Comparison of ENCODE assay signal across 9 cellular contexts in genomic region chr10:71621783-71622526, GRCh38.
DNase-seq lines count a peak whose midpoint lies in the region; ATAC-seq and TF ChIP-seq lines count a peak whose summit lies in the region.
"Had no signal": no experiment of that assay in that cellular context is flagged by ENCODE, and none has a peak within 500 bp of the region (broad histone marks: within the 10 kb centered on the region; RNA-seq: fewer than 3 reads in every experiment).

No MANE protein-coding gene starts in this region.

- peak; percentile 19 to 26 for DNase-seq in cardiac fibroblast (ENCODE audit: low read depth in 2 of 2)
- DNase-seq in kidney tubule cell (ENCODE audit: low spot score), result peak; percentile 68
- DNase-seq in tibial artery, result peak; percentile 35 to 79
- DNase-seq in posterior vena cava (ENCODE audit: low spot score), result no peak
- DNase-seq: effector CD8-positive, alpha-beta T cell had no signal

- 2% methylated on average over 11 of the region's 11 CpGs for WGBS in HUES64

- intact Hi-C loops in tibial artery (cut with DNase I; ENCODE audit: low total_unique reads) (no loop called here), posterior vena cava (cut with DNase I) (no loop called here)

- H3K36me3 ChIP-seq in HUES64 (ENCODE audit: insufficient read depth, low read length) (no peaks in the 10 kb centered on the region; the same call in 1 of the 2 replicates), tibial artery (no peaks in the 10 kb centered on the region)

- H3K4me1 ChIP-seq in HUES64 (ENCODE audit: insufficient read depth, low read length) (peaks cover 35% of the 10 kb centered on the region), tibial artery (peaks cover 0 to 30% (median 20%) of the 10 kb centered on the region in 4 donors)

- H3K9me3 ChIP-seq in HUES64 (ENCODE audit: insufficient read depth, low read depth, low read length), result no peaks in the 10 kb centered on the region
- H3K9me3 ChIP-seq in tibial artery, result no peaks in the 10 kb centered on the region

- no peak for TF ChIP-seq CTCF in cardiac fibroblast (IDR thresholded peaks at IDR 0.05; ENCODE audit: low read depth, low read length)
- TF ChIP-seq CTCF in tibial artery (IDR thresholded peaks at IDR 0.05), result no peak

- no peak for ATAC-seq in HG03442 (IDR thresholded peaks at IDR 0.05; ENCODE audit: unreplicated experiment)
- ATAC-seq in HG03457 (IDR thresholded peaks at IDR 0.05; ENCODE audit: unreplicated experiment), result no peak
- ATAC-seq in GM21447 (IDR thresholded peaks at IDR 0.05; ENCODE audit: unreplicated experiment), result no peak

- H3K27me3 ChIP-seq in HUES64 (ENCODE audit: insufficient read depth, low read length) (no peaks in the 10 kb centered on the region), tibial artery (peaks cover 0 to 2% of the 10 kb centered on the region in 2 donors)

- H3K4me3 ChIP-seq in HUES64 (ENCODE audit: low read length) (peak overlapping the region; percentile 15), cardiac fibroblast (replicated peaks in 1 of 2; ENCODE audit: low read depth in 2 of 2, low read length in 2 of 2) (no peak overlapping the region), tibial artery (no peak overlapping the region)

- H3K27ac ChIP-seq in HUES64 (ENCODE audit: low read depth, low read length) (peak overlapping the region; percentile 84), tibial artery (peak overlapping the region; percentile 20 to 25)

- H3K9ac ChIP-seq in HUES64 (ENCODE audit: low read depth, low read length), result peak overlapping the region; percentile 30
